Comparison of ENCODE assay signal across 8 cellular contexts in genomic region chr10:102420443-102420809, GRCh38. TPM values are rescaled to one million over a fixed set of nuclear protein-coding genes. Genes with fewer than 3 reads are reported as not detected.
DNase-seq lines count a peak whose midpoint lies in the region; ATAC-seq, FAIRE-seq and TF ChIP-seq lines count a peak whose summit lies in the region.

No MANE protein-coding gene starts in this region.

- peaks cover 40% of the 10 kb centered on the region for H3K4me1 Mint-ChIP-seq in activated CD4-positive, alpha-beta memory T cell treated with anti-CD3 and anti-CD28 coated beads, Interleukin-2, amount 10 ng/mL, durations not matched to agents 7 days and 5 days

- H3K27me3 Mint-ChIP-seq in activated CD4-positive, alpha-beta memory T cell treated with anti-CD3 and anti-CD28 coated beads, Interleukin-2, amount 10 ng/mL, durations not matched to agents 7 days and 5 days: peaks cover 18% of the 10 kb centered on the region

- intact Hi-C loops in spleen (cut with DNase I; ENCODE audit: low total_unique reads): no loop called here

- peaks cover 5% of the 10 kb centered on the region for H4K20me1 ChIP-seq in hepatocyte (ENCODE audit: insufficient read depth, poor library complexity, severe bottlenecking)

- POLR2A ChIA-PET in activated CD4-positive, alpha-beta memory T cell treated with anti-CD3 and anti-CD28 coated beads, Interleukin-2, amount 10 ng/mL, durations not matched to agents 7 days and 5 days (lab: Charles Lee): interaction anchor here (0.5 to 7.0 kb wide), 20 partner anchors 10 to 268 kb away, joined by 3 to 80 read pairs (median 8); partner anchors contain the start of genes ACTR1A, C10orf95, CUEDC2 and GBF1

- in situ Hi-C loops in G401 (cut with HindIII; ENCODE audit: low sequenced_read_pairs): no loop called here

- H3K4me3 ChIP-seq in hepatocyte (peak overlapping the region; percentile 63), spleen (peak overlapping the region; percentile 83 to 98 (median 96))

- H3K9me3 Mint-ChIP-seq in activated CD4-positive, alpha-beta memory T cell treated with anti-CD3 and anti-CD28 coated beads, Interleukin-2, amount 10 ng/mL, durations not matched to agents 7 days and 5 days: no peaks in the 10 kb centered on the region

- peaks cover 9% of the 10 kb centered on the region for H3K36me3 Mint-ChIP-seq in activated CD4-positive, alpha-beta memory T cell treated with anti-CD3 and anti-CD28 coated beads, Interleukin-2, amount 10 ng/mL, durations not matched to agents 7 days and 5 days (ENCODE audit: low read depth)

- peak overlapping the region; percentile 78 for H2AFZ ChIP-seq in hepatocyte

- CTCF ChIA-PET in activated CD4-positive, alpha-beta memory T cell treated with anti-CD3 and anti-CD28 coated beads, Interleukin-2, amount 10 ng/mL, durations not matched to agents 7 days and 5 days (lab: Charles Lee): interaction anchor here (0.7 to 6.6 kb wide), 15 partner anchors 10 to 251 kb away, joined by 3 to 58 read pairs (median 7); partner anchors contain the start of genes ACTR1A, C10orf95, CUEDC2 and SUFU

- peaks cover 24% of the 10 kb centered on the region for H3K4me1 ChIP-seq in hepatocyte (ENCODE audit: insufficient read depth)
- H3K4me1 ChIP-seq in spleen: peaks cover 25 to 50% (median 44%) of the 10 kb centered on the region in 6 donors

- peak overlapping the region; percentile 87 for H3K4me3 Mint-ChIP-seq in activated CD4-positive, alpha-beta memory T cell treated with anti-CD3 and anti-CD28 coated beads, Interleukin-2, amount 10 ng/mL, durations not matched to agents 7 days and 5 days

- peaks cover 17% of the 10 kb centered on the region for H3K79me2 ChIP-seq in hepatocyte

- no peak for TF ChIP-seq POLR2A in spleen (IDR thresholded peaks at IDR 0.05)

- peak overlapping the region; percentile 100 for H3K4me2 ChIP-seq in hepatocyte

- no peak for FAIRE-seq in GM18507 (lab: Jason Lieb, UNC)

- peak; percentile 43 for ATAC-seq in HG02870 (IDR thresholded peaks at IDR 0.05; ENCODE audit: unreplicated experiment)

- no peaks in the 10 kb centered on the region for H3K36me3 ChIP-seq in hepatocyte (replicated peaks; ENCODE audit: insufficient read depth, low read depth)
- H3K36me3 ChIP-seq in spleen: peaks cover 0 to 26% (median 17%) of the 10 kb centered on the region in 6 donors

- H3K9me3 ChIP-seq in hepatocyte (ENCODE audit: low read depth): no peaks in the 10 kb centered on the region
- no peaks in the 10 kb centered on the region for H3K9me3 ChIP-seq in spleen

- 0% methylated on average over 17 of the region's 17 CpGs for WGBS in hepatocyte (ENCODE audit: low lambda C conversion rate, missing lambda C conversion rate)
- 0 to 3% (median 0%) methylated on average over 17 of the region's 17 CpGs for WGBS in spleen, 5 donors

- DNase-seq in GM18507 (ENCODE audit: extremely low spot score, insufficient read length, low read depth) (peak; percentile 71), hepatocyte (ENCODE audit: low spot score) (peak; percentile 94), spleen (no peak), G401 (ENCODE audit: low spot score) (no peak), AG08395 (ENCODE audit: low spot score) (no peak), SIG-M5 (lab: John Stamatoyannopoulos, UW) (no peak)
- no peak for DNase-seq in activated CD4-positive, alpha-beta memory T cell treated with anti-CD3 and anti-CD28 coated beads, Interleukin-2, amount 10 ng/mL, durations not matched to agents 7 days and 5 days

- no peak for TF ChIP-seq CTCF in hepatocyte (IDR thresholded peaks at IDR 0.05; ENCODE audit: poor library complexity)
- TF ChIP-seq CTCF in spleen (IDR thresholded peaks at IDR 0.05 in 8 of 11, conservative IDR thresholded peaks at IDR 0.05 in 3 of 11): no peak

- H3K9me2 ChIP-seq in hepatocyte (replicated peaks; ENCODE audit: insufficient read depth): no peaks in the 10 kb centered on the region

- peak overlapping the region; percentile 90 for H3K27ac Mint-ChIP-seq in activated CD4-positive, alpha-beta memory T cell treated with anti-CD3 and anti-CD28 coated beads, Interleukin-2, amount 10 ng/mL, durations not matched to agents 7 days and 5 days

- H3K27ac ChIP-seq in hepatocyte: peak overlapping the region; percentile 92
- H3K27ac ChIP-seq in spleen: peak overlapping the region; percentile 85 to 96 (median 92)

- H3K27me3 ChIP-seq in hepatocyte: peaks cover 14% of the 10 kb centered on the region
- peaks cover 0 to 43% (median 25%) of the 10 kb centered on the region in 7 donors for H3K27me3 ChIP-seq in spleen (replicated peaks in 1 of 7)

RNA-seq across cellular contexts. Expression of gene FBXL15, which starts 0.2 kb away (rescaled TPM):
- total RNA-seq in activated CD4-positive, alpha-beta memory T cell treated with anti-CD3 and anti-CD28 coated beads, Interleukin-2, amount 10 ng/mL, durations not matched to agents 7 days and 5 days: 10 to 100 TPM; 13.5 to 14.3 TPM
- 16.3 and 25.0 TPM in 2 replicates for total RNA-seq in hepatocyte
- 42.3 and 47.4 TPM in 2 replicates for polyA plus RNA-seq in hepatocyte
- total RNA-seq in spleen: 10 to 100 TPM; 16.7 to 27.9 (median 22.8) TPM
- 10 to 100 TPM; 17.6 to 28.7 (median 23.6) TPM for polyA plus RNA-seq in spleen
- total RNA-seq in G401 (2014; rRNA removed; shearing (Covaris generic)): 29.9 and 32.1 TPM in 2 replicates

RNA-seq across cellular contexts. Expression of gene PSD, which starts 1.8 kb away (rescaled TPM):
- total RNA-seq in activated CD4-positive, alpha-beta memory T cell treated with anti-CD3 and anti-CD28 coated beads, Interleukin-2, amount 10 ng/mL, durations not matched to agents 7 days and 5 days: 1 to 10 TPM; 1.4 TPM
- total RNA-seq in hepatocyte: 9.9 and 13.1 TPM in 2 replicates
- polyA plus RNA-seq in hepatocyte: 20.1 and 21.5 TPM in 2 replicates
- total RNA-seq in spleen: 1 to 10 TPM in 6 of 7 donors, under 1 TPM in 1; 0.59 to 2.5 (median 1.3) TPM
- 1 to 10 TPM in 2 of 3 donors, under 1 TPM in 1; 0.65 to 1.1 (median 1.0) TPM for polyA plus RNA-seq in spleen
- 3.1 and 7.9 TPM in 2 replicates for total RNA-seq in G401 (2014; rRNA removed; shearing (Covaris generic))

RNA-seq across cellular contexts. Expression of gene CUEDC2, which starts 11.9 kb away (rescaled TPM):
- total RNA-seq in activated CD4-positive, alpha-beta memory T cell treated with anti-CD3 and anti-CD28 coated beads, Interleukin-2, amount 10 ng/mL, durations not matched to agents 7 days and 5 days: 10 to 100 TPM; 60.9 to 64.5 TPM
- total RNA-seq in hepatocyte: 37.9 and 45.4 TPM in 2 replicates
- 77.9 and 79.9 TPM in 2 replicates for polyA plus RNA-seq in hepatocyte
- 10 to 100 TPM; 35.3 to 48.4 (median 43.0) TPM for total RNA-seq in spleen
- polyA plus RNA-seq in spleen: 10 to 100 TPM; 48.5 to 59.1 (median 58.7) TPM
- 133 and 209 TPM in 2 replicates for total RNA-seq in G401 (2014; rRNA removed; shearing (Covaris generic))

RNA-seq across cellular contexts. Expression of gene NFKB2, which starts 24.9 kb away (rescaled TPM):
- 100 to 1,000 TPM; 121 to 122 TPM for total RNA-seq in activated CD4-positive, alpha-beta memory T cell treated with anti-CD3 and anti-CD28 coated beads, Interleukin-2, amount 10 ng/mL, durations not matched to agents 7 days and 5 days
- total RNA-seq in hepatocyte: 13.0 and 23.2 TPM in 2 replicates
- 27.4 and 29.6 TPM in 2 replicates for polyA plus RNA-seq in hepatocyte
- 100 to 1,000 TPM in 3 of 7 donors, 10 to 100 TPM in 4; 51.6 to 161 (median 75.2) TPM for total RNA-seq in spleen
- 10 to 100 TPM; 34.7 to 55.2 (median 51.9) TPM for polyA plus RNA-seq in spleen
- total RNA-seq in G401 (2014; rRNA removed; shearing (Covaris generic)): 23.3 and 23.9 TPM in 2 replicates

RNA-seq across cellular contexts. Expression of gene C10orf95, which starts 30.9 kb away (rescaled TPM):
- under 1 TPM in 1 of 2 experiments, not detected in 1; 0.33 TPM for total RNA-seq in activated CD4-positive, alpha-beta memory T cell treated with anti-CD3 and anti-CD28 coated beads, Interleukin-2, amount 10 ng/mL, durations not matched to agents 7 days and 5 days
- 5.6 and 7.7 TPM in 2 replicates for total RNA-seq in hepatocyte
- 5.2 and 8.3 TPM in 2 replicates for polyA plus RNA-seq in hepatocyte
- under 1 TPM in 4 of 7 donors, not detected in 3; 0.33 to 0.77 (median 0.47) TPM for total RNA-seq in spleen
- polyA plus RNA-seq in spleen: under 1 TPM; 0.06 to 0.33 (median 0.18) TPM
- 1.8 TPM in 1 of 2 replicates, not detected in the other for total RNA-seq in G401 (2014; rRNA removed; shearing (Covaris generic))

Comparison
In these comparisons a context has a peak if more than half of its experiments do, and no peak if none do; other contexts are left out.
1. DNase-seq: peak in GM18507 (single experiment) and hepatocyte (single experiment); none in activated CD4-positive, alpha-beta memory T cell treated with anti-CD3 and anti-CD28 coated beads, Interleukin-2, amount 10 ng/mL, durations not matched to agents 7 days and 5 days (single experiment), spleen (single experiment), G401 (single experiment), AG08395 (single experiment) and SIG-M5 (single experiment).